10 cellular contexts compared by ENCODE assay signal in the genomic region with DNA sequence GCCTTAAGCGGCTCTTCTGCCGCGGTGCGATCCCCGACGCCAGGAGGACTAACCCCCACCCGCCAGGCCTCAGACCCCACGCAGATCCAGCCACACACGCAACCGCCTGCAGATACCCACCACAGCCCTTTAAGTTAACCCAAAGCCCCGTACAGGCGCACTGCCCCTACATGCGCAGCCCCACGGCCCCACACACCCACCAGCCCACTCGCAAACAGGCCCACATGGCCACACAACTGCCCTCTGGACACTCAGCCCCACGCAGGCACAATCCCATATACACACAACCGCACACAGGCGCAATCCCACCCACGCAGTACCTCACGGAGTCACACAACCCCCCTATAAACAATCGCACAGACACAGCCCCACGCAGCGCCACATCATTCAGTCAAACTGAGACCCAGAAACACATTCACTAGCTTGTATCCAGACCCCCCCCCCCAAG. TPM values are rescaled to one million over a fixed set of nuclear protein-coding genes. Genes with fewer than 3 reads are reported as not detected.
DNase-seq lines count a peak whose midpoint lies in the region; ATAC-seq and TF ChIP-seq lines count a peak whose summit lies in the region.
"Had no signal": no experiment of that assay in that cellular context is flagged by ENCODE, and none has a peak within 500 bp of the region (broad histone marks: within the 10 kb centered on the region; RNA-seq: fewer than 3 reads in every experiment).

No MANE protein-coding gene starts in this region.

- H2AK5ac ChIP-seq in mesendoderm (ENCODE audit: low read length) = no peak overlapping the region

- H3K56ac ChIP-seq in mesendoderm (ENCODE audit: low read length) = peak overlapping the region; percentile 44

- H3K9me3 Mint-ChIP-seq in activated CD8-positive, alpha-beta memory T cell treated with anti-CD3 and anti-CD28 coated beads, Interleukin-2, amount 10 ng/mL, durations not matched to agents 7 days and 5 days (ENCODE audit: low read depth) = no peaks in the 10 kb centered on the region
- peaks cover 0 to 5% (median 0%) of the 10 kb centered on the region in 5 experiments for H3K9me3 Mint-ChIP-seq in brain

- H2BK15ac ChIP-seq in mesendoderm (replicated peaks; ENCODE audit: low read depth) = no peak overlapping the region

- H3K27ac Mint-ChIP-seq in activated CD8-positive, alpha-beta memory T cell treated with anti-CD3 and anti-CD28 coated beads, Interleukin-2, amount 10 ng/mL, durations not matched to agents 7 days and 5 days = no peak overlapping the region
- H3K27ac Mint-ChIP-seq in brain = peak overlapping the region; percentile 82 to 99 (median 94)

- CTCF ChIA-PET in activated CD8-positive, alpha-beta memory T cell treated with anti-CD3 and anti-CD28 coated beads, Interleukin-2, amount 10 ng/mL, durations not matched to agents 7 days and 5 days (lab: Charles Lee) = no interaction called here

- no peak overlapping the region for H3K4me3 ChIP-seq in mesendoderm (ENCODE audit: low read length)

- no peak overlapping the region for H3K4ac ChIP-seq in mesendoderm (ENCODE audit: low read depth, low read length)

- no peaks in the 10 kb centered on the region for H3K36me3 ChIP-seq in mesendoderm (ENCODE audit: control insufficient read depth, insufficient read depth, low read length)

- H3K79me2 ChIP-seq in mesendoderm (ENCODE audit: control insufficient read depth, insufficient read depth, low read length) = no peaks in the 10 kb centered on the region

- H4K8ac ChIP-seq in mesendoderm (ENCODE audit: low read depth, low read length) = no peak overlapping the region

- H3K4me2 ChIP-seq in mesendoderm (ENCODE audit: low read length) = peak overlapping the region; percentile 71

- WGBS in mesendoderm (ENCODE audit: extremely low coverage, insufficient coverage, low lambda C conversion rate) = no CpG with 5 or more reads among the region's 23 CpGs

- peak overlapping the region; percentile 9 for H3K4me3 Mint-ChIP-seq in activated CD8-positive, alpha-beta memory T cell treated with anti-CD3 and anti-CD28 coated beads, Interleukin-2, amount 10 ng/mL, durations not matched to agents 7 days and 5 days
- H3K4me3 Mint-ChIP-seq in brain = peak overlapping the region; percentile 89 to 96 (median 93)

- DNase-seq in activated CD8-positive, alpha-beta memory T cell treated with anti-CD3 and anti-CD28 coated beads, Interleukin-2, amount 10 ng/mL, durations not matched to agents 7 days and 5 days = no peak
- DNase-seq in activated CD8-positive, alpha-beta memory T cell treated with anti-CD3 and anti-CD28 coated beads for 24 hours = no peak
- DNase-seq in mesendoderm (no peak), UCSD-AML1 (lab: John Stamatoyannopoulos, UW; ENCODE audit: unreplicated experiment) (no peak), NCI-H526 (lab: John Stamatoyannopoulos, UW) (no peak)

- H3K36me3 Mint-ChIP-seq in activated CD8-positive, alpha-beta memory T cell treated with anti-CD3 and anti-CD28 coated beads, Interleukin-2, amount 10 ng/mL, durations not matched to agents 7 days and 5 days = no peaks in the 10 kb centered on the region
- no peaks in the 10 kb centered on the region for H3K36me3 Mint-ChIP-seq in brain

- H3K79me1 ChIP-seq in mesendoderm (ENCODE audit: low read length) = no peaks in the 10 kb centered on the region

- peaks cover 37% of the 10 kb centered on the region for H3K27me3 ChIP-seq in mesendoderm (ENCODE audit: insufficient read depth, low read length, poor library complexity)

- H3K4me1 ChIP-seq in mesendoderm (ENCODE audit: control insufficient read depth, low read depth, low read length) = peaks cover 9% of the 10 kb centered on the region

- peak in 1 of 2 experiments; percentile 9 for TF ChIP-seq CTCF in brain (conservative IDR thresholded peaks at IDR 0.05)

- peak overlapping the region; percentile 56 for H3K9ac ChIP-seq in mesendoderm (ENCODE audit: low read length)
- H3K9ac ChIP-seq: parathyroid adenoma had no signal

- no peak overlapping the region for H2BK120ac ChIP-seq in mesendoderm (ENCODE audit: low read depth, low read length)

- peak overlapping the region; percentile 98 for H3K23ac ChIP-seq in mesendoderm (ENCODE audit: low read length)

- H3K18ac ChIP-seq in mesendoderm (ENCODE audit: low read length) = peak overlapping the region; percentile 39

- H4K5ac ChIP-seq in mesendoderm (ENCODE audit: low read length) = no peak overlapping the region

- H3K27ac ChIP-seq in mesendoderm (ENCODE audit: low read depth, low read length) (no peak overlapping the region), temporal lobe (ENCODE audit: low read depth, low read length) (peak overlapping the region; percentile 68)
- H3K27ac ChIP-seq: C4-2B, parathyroid adenoma had no signal

- H2BK5ac ChIP-seq in mesendoderm (ENCODE audit: low read length) = no peak overlapping the region

- ATAC-seq in activated CD8-positive, alpha-beta memory T cell treated with anti-CD3 and anti-CD28 coated beads, Interleukin-2, amount 10 ng/mL, durations not matched to agents 7 days and 5 days = no peak
- ATAC-seq in GM21619 (IDR thresholded peaks at IDR 0.05; ENCODE audit: unreplicated experiment) = no peak

- H3K4me1 Mint-ChIP-seq in activated CD8-positive, alpha-beta memory T cell treated with anti-CD3 and anti-CD28 coated beads, Interleukin-2, amount 10 ng/mL, durations not matched to agents 7 days and 5 days = peaks cover 23% of the 10 kb centered on the region
- peaks cover 67% of the 10 kb centered on the region for H3K4me1 Mint-ChIP-seq in brain

- peaks cover 46% of the 10 kb centered on the region for H3K27me3 Mint-ChIP-seq in activated CD8-positive, alpha-beta memory T cell treated with anti-CD3 and anti-CD28 coated beads, Interleukin-2, amount 10 ng/mL, durations not matched to agents 7 days and 5 days
- peaks cover 10% of the 10 kb centered on the region for H3K27me3 Mint-ChIP-seq in brain

RNA-seq across cellular contexts. Expression of gene RAI1, which starts 41.7 kb away (rescaled TPM):
- 10 to 100 TPM; 17.4 to 24.4 TPM for total RNA-seq in activated CD8-positive, alpha-beta memory T cell treated with anti-CD3 and anti-CD28 coated beads, Interleukin-2, amount 10 ng/mL, durations not matched to agents 7 days and 5 days
- polyA plus RNA-seq in brain (ENCODE audit: insufficient read depth, low read depth, low replicate concordance) = 22.1 TPM
- 0.60 TPM for polyA plus RNA-seq in mesendoderm (2013, experiment 1 of 2)
- polyA plus RNA-seq in mesendoderm (2013, experiment 2 of 2) = 0.69 TPM
- 15.5 TPM for total RNA-seq in temporal lobe
